Comparison of ENCODE assay signal across 10 cellular contexts in the genomic region with DNA sequence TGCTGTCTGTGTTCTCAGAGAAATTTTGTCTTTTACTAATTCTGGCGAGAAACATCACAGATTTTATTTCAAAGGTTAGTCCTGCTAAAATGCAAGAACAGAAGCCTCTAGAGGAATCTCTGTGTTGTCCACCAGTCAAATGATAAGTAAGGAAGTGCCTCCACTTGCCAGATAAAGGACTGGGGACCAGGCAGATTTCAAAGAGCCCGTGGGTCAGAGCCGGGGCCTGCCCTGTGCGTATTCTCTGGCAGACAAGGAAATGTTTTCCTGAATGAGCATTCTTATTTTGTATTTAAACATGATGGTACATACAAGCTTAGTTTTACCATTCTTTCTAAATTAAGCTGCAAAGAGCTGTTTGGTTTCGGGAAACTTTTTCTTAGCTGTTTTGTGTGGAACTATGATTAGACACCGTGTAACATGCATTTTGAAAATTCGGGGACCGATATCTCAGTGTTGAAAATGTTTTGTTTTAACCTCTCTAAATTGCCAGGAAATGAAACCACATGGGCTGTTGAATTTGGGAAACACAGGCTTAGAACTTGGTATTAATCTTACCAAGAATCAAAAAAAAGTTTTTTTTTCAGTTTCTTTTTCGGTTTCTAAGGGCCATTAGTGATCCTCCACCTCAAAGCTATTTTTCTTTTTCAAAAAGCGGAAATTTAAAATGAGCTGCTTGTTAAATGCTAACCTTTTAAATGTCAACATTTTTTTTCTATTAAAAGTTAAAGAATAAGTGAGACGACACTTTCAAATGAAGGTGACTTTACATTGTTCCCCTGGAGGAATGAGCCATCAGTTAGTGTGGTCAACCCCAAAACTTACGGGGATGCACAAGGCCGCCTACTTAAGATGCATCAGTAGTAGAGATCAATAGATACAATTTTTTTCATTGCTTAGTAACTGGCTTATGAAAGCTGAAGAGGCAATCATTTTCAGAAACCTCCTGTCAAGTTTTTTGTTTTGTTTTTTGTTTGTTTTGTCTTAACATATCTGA.
DNase-seq lines count a peak whose midpoint lies in the region; ATAC-seq and TF ChIP-seq lines count a peak whose summit lies in the region.
"Had no signal": no experiment of that assay in that cellular context is flagged by ENCODE, and none has a peak within 500 bp of the region (broad histone marks: within the 10 kb centered on the region; RNA-seq: fewer than 3 reads in every experiment).

No MANE protein-coding gene starts in this region.

- 28 to 47% (median 36%) methylated on average over 13 of the region's 13 CpGs for WGBS in spleen, 5 donors

- H3K4me3 ChIP-seq in spleen (peak overlapping the region in 2 of 8 donors; percentile 3 to 17), vagina (no peak overlapping the region)

- no peak for TF ChIP-seq CTCF in spleen (IDR thresholded peaks at IDR 0.05 in 8 of 11, conservative IDR thresholded peaks at IDR 0.05 in 3 of 11)
- TF ChIP-seq CTCF in vagina (IDR thresholded peaks at IDR 0.05), result no peak

- peaks cover 74% of the 10 kb centered on the region for H3K4me1 Mint-ChIP-seq in activated CD4-positive, alpha-beta T cell treated with anti-CD3 and anti-CD28 coated beads, Interleukin-2, amount 10 ng/mL, durations not matched to agents 7 days and 5 days

- H3K9me3 ChIP-seq in spleen (no peaks in the 10 kb centered on the region), vagina (no peaks in the 10 kb centered on the region)
- H3K9me3 ChIP-seq: neutrophil had no signal

- peaks cover 6% of the 10 kb centered on the region for H3K36me3 Mint-ChIP-seq in activated CD4-positive, alpha-beta T cell treated with anti-CD3 and anti-CD28 coated beads, Interleukin-2, amount 10 ng/mL, durations not matched to agents 7 days and 5 days (ENCODE audit: low read depth)

- no peaks in the 10 kb centered on the region for H3K9me3 Mint-ChIP-seq in activated CD4-positive, alpha-beta T cell treated with anti-CD3 and anti-CD28 coated beads, Interleukin-2, amount 10 ng/mL, durations not matched to agents 7 days and 5 days

- ATAC-seq in GM19035 (IDR thresholded peaks at IDR 0.05; ENCODE audit: unreplicated experiment) (peak; percentile 57), HG02943 (IDR thresholded peaks at IDR 0.05; ENCODE audit: low read depth, unreplicated experiment) (peak; percentile 55)

- TF ChIP-seq POLR2A in spleen (IDR thresholded peaks at IDR 0.05) (no peak), vagina (IDR thresholded peaks at IDR 0.05) (no peak)

- H3K4me1 ChIP-seq in spleen, result peaks cover 0 to 24% (median 11%) of the 10 kb centered on the region in 6 donors
- peaks cover 7% of the 10 kb centered on the region for H3K4me1 ChIP-seq in vagina

- peak overlapping the region; percentile 92 for H3K27ac Mint-ChIP-seq in activated CD4-positive, alpha-beta T cell treated with anti-CD3 and anti-CD28 coated beads, Interleukin-2, amount 10 ng/mL, durations not matched to agents 7 days and 5 days

- H3K27ac ChIP-seq in spleen (peak overlapping the region in 7 of 8 donors; percentile 7 to 68 (median 46)), vagina (no peak overlapping the region)
- H3K27ac ChIP-seq: neutrophil had no signal

- POLR2A ChIA-PET in activated CD4-positive, alpha-beta T cell treated with anti-CD3 and anti-CD28 coated beads, Interleukin-2, amount 10 ng/mL, durations not matched to agents 7 days and 5 days (lab: Charles Lee), result no interaction called here

- DNase-seq in activated CD4-positive, alpha-beta T cell treated with anti-CD3 and anti-CD28 coated beads, Interleukin-2, amount 10 ng/mL, durations not matched to agents 7 days and 5 days, result peak; percentile 34
- DNase-seq in spleen (no peak), NCI-H1048 (lab: John Stamatoyannopoulos, UW) (no peak), head of caudate nucleus (no peak), vagina (ENCODE audit: extremely low spot score in 2 of 2) (no peak), NCI-H1417 (lab: John Stamatoyannopoulos, UW) (no peak)
- DNase-seq: NCI-H1436 treated with DMSO at 0.1 percent for 48 hours had no signal

- CTCF ChIA-PET in activated CD4-positive, alpha-beta T cell treated with anti-CD3 and anti-CD28 coated beads, Interleukin-2, amount 10 ng/mL, durations not matched to agents 7 days and 5 days (lab: Charles Lee), result interaction anchor here (1.4 to 2.7 kb wide), 3 partner anchors 7 to 16 kb away, joined by 3 to 10 read pairs (median 8); no protein-coding TSS in a partner anchor

- intact Hi-C loops in spleen (cut with DNase I; ENCODE audit: low total_unique reads) (no loop called here), head of caudate nucleus (cut with DNase I) (no loop called here), vagina (cut with DNase I) (no loop called here)

- peak overlapping the region; percentile 48 for H3K4me3 Mint-ChIP-seq in activated CD4-positive, alpha-beta T cell treated with anti-CD3 and anti-CD28 coated beads, Interleukin-2, amount 10 ng/mL, durations not matched to agents 7 days and 5 days

- H3K27me3 ChIP-seq in spleen (replicated peaks in 1 of 7) (no peaks in the 10 kb centered on the region), vagina (no peaks in the 10 kb centered on the region)
- H3K27me3 ChIP-seq: neutrophil had no signal

- H3K36me3 ChIP-seq in spleen (no peaks in the 10 kb centered on the region), vagina (no peaks in the 10 kb centered on the region)
- H3K36me3 ChIP-seq: neutrophil had no signal

- H3K27me3 Mint-ChIP-seq in activated CD4-positive, alpha-beta T cell treated with anti-CD3 and anti-CD28 coated beads, Interleukin-2, amount 10 ng/mL, durations not matched to agents 7 days and 5 days, result no peaks in the 10 kb centered on the region
